8 cellular contexts compared by ENCODE assay signal in the genomic region with DNA sequence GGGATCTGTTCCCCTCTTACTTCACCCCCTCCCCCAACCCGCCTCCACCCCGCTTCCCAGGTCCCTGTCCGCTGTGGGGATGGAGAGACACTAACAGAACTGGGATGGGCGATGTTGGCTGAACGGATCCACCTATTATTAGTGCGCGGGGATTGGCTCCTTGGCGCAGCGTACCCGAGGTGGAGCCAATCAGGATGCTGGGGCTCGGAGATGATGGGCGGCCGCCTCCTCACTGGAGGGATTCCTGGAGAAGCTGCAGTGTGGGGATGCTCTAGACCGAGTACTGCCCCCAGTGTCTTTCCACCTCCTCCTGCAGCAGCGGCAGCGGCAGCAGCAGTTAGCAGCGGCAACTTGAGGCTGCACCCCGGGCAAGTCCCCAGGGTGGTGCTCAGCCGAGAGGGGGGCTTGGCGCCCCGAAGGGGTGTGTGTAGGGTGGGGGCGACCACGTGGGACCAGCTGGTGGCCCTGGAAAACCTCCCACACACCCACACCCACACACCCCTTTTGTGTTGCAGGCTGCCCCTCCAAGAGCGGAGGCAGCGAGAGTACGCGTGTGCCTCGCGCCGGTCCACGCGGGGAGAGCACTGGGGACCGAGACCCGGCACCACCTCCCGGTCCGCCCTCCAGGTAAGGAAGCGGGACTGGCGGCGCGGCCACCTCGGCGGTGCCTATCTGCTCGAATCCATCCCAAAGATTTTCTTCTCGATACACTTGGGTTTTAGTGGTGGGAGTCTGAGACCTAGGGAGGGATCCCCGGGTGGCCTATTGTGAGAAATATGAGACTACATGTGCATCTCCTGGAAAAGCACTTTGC. TPM values are rescaled to one million over a fixed set of nuclear protein-coding genes. Genes with fewer than 3 reads are reported as not detected.
DNase-seq lines count a peak whose midpoint lies in the region; ATAC-seq and TF ChIP-seq lines count a peak whose summit lies in the region.

A gene (plus strand): TSS at position 292 of the 814 bp plus-strand sequence.

- 0 to 1% (median 0%) methylated on average over 30 to 44 of the region's 45 CpGs for WGBS in ovary, 3 donors

- H3K36me3 ChIP-seq in BJ (ENCODE audit: control insufficient read depth, insufficient read depth, low read length) (no peaks in the 10 kb centered on the region), ovary (no peaks in the 10 kb centered on the region)

- H3K36me3 Mint-ChIP-seq in activated B cell treated with CpG ODN at 0.5 μM for 24 hours (ENCODE audit: low read depth) (peaks cover 3% of the 10 kb centered on the region), glutamatergic neuron (ENCODE audit: unreplicated experiment) (no peaks in the 10 kb centered on the region)
- H3K36me3 Mint-ChIP-seq in activated T-helper 2 cell treated with anti-CD3 and anti-CD28 coated beads, Interferon-gamma antibody, Interleukin-2, Interleukin-4, amounts not matched to agents 10 μg/mL and 5 μg/mL and 100 μg/mL, durations not matched to agents 14 hours and 24 hours and 36 hours (ENCODE audit: low read depth) = no peaks in the 10 kb centered on the region

- POLR2A ChIA-PET in BJ (lab: Charles Lee) (no interaction called here), activated B cell treated with CpG ODN at 0.5 μM for 24 hours (lab: Charles Lee) (interaction anchor here (0.6 to 1.3 kb wide), 2 partner anchors 24 to 124 kb away, joined by 5 to 6 read pairs; no protein-coding TSS in a partner anchor)

- no peaks in the 10 kb centered on the region for H3K9me3 ChIP-seq in ovary

- H3K4me3 Mint-ChIP-seq in activated B cell treated with CpG ODN at 0.5 μM for 24 hours (peak within 1 kb of the TSS; percentile 86), glutamatergic neuron (ENCODE audit: unreplicated experiment) (peak within 1 kb of the TSS; percentile 88)
- H3K4me3 Mint-ChIP-seq in activated T-helper 2 cell treated with anti-CD3 and anti-CD28 coated beads, Interferon-gamma antibody, Interleukin-2, Interleukin-4, amounts not matched to agents 10 μg/mL and 5 μg/mL and 100 μg/mL, durations not matched to agents 14 hours and 24 hours and 36 hours (ENCODE audit: low read depth) = no peak within 1 kb of the TSS

- no peaks in the 10 kb centered on the region for H3K4me1 ChIP-seq in ovary (ENCODE audit: insufficient read depth)

- H3K4me1 Mint-ChIP-seq in activated B cell treated with CpG ODN at 0.5 μM for 24 hours (peaks cover 23% of the 10 kb centered on the region), glutamatergic neuron (ENCODE audit: low read depth, unreplicated experiment) (peaks cover 13% of the 10 kb centered on the region)
- no peaks in the 10 kb centered on the region for H3K4me1 Mint-ChIP-seq in activated T-helper 2 cell treated with anti-CD3 and anti-CD28 coated beads, Interferon-gamma antibody, Interleukin-2, Interleukin-4, amounts not matched to agents 10 μg/mL and 5 μg/mL and 100 μg/mL, durations not matched to agents 14 hours and 24 hours and 36 hours (ENCODE audit: low read depth)

- H3K27me3 ChIP-seq in BJ (ENCODE audit: control insufficient read depth, insufficient read depth, low read length) (no peaks in the 10 kb centered on the region), ovary (no peaks in the 10 kb centered on the region)

- H3K4me3 ChIP-seq in BJ (ENCODE audit: low read depth, low read length) = peak within 1 kb of the TSS; percentile 71
- peak within 1 kb of the TSS; percentile 60 for H3K4me3 ChIP-seq in ovary

- ATAC-seq in GM21381 (IDR thresholded peaks at IDR 0.05; ENCODE audit: unreplicated experiment) (peak; percentile 29), activated B cell treated with CpG ODN at 0.5 μM for 24 hours (ENCODE audit: low read depth) (peak; percentile 66)

- H3K27me3 Mint-ChIP-seq in activated B cell treated with CpG ODN at 0.5 μM for 24 hours (peaks cover 12% of the 10 kb centered on the region), glutamatergic neuron (ENCODE audit: unreplicated experiment) (peaks cover 4% of the 10 kb centered on the region)
- peaks cover 11% of the 10 kb centered on the region for H3K27me3 Mint-ChIP-seq in activated T-helper 2 cell treated with anti-CD3 and anti-CD28 coated beads, Interferon-gamma antibody, Interleukin-2, Interleukin-4, amounts not matched to agents 10 μg/mL and 5 μg/mL and 100 μg/mL, durations not matched to agents 14 hours and 24 hours and 36 hours (ENCODE audit: low read depth)

- no peak for TF ChIP-seq EP300 in ovary (IDR thresholded peaks at IDR 0.05)

- DNase-seq in BJ (ENCODE audit: low read depth) (peak; percentile 54), NCI-H1105 treated with DMSO at 0.1 percent for 48 hours (lab: John Stamatoyannopoulos, UW) (peak; percentile 98), activated B cell treated with CpG ODN at 0.5 μM for 24 hours (peak; percentile 16), glutamatergic neuron (peak; percentile 91), ovary (peak; percentile 30 to 76 (median 76)), KG1 (lab: John Stamatoyannopoulos, UW) (no peak)
- DNase-seq in activated T-helper 2 cell treated with anti-CD3 and anti-CD28 coated beads, Interferon-gamma antibody, Interleukin-2, Interleukin-4, amounts not matched to agents 10 μg/mL and 5 μg/mL and 100 μg/mL, durations not matched to agents 14 hours and 24 hours and 36 hours (ENCODE audit: low spot score) = no peak

- CTCF ChIA-PET in BJ (lab: Yijun Ruan, JAX) = interaction anchor here (0.6 kb wide), 2 partner anchors 49 to 142 kb away, joined by 3 read pairs; no protein-coding TSS in a partner anchor
- CTCF ChIA-PET in activated B cell treated with CpG ODN at 0.5 μM for 24 hours (lab: Charles Lee) = interaction anchor here (0.6 kb wide), 1 partner anchor 31 kb away, joined by 3 read pairs; no protein-coding TSS in a partner anchor

- H3K27ac ChIP-seq in ovary = peak within 1 kb of the TSS in 1 of 2 donors; percentile 71

- intact Hi-C loops in activated B cell treated with CpG ODN at 0.5 μM for 24 hours (cut with micrococcal nuclease) = loop anchor here (1.0 kb wide), 1 partner anchor 24 kb away; no protein-coding TSS in a partner anchor
- intact Hi-C loops in ovary (cut with DNase I) = no loop called here
- intact Hi-C loops in activated T-helper 2 cell treated with anti-CD3 and anti-CD28 coated beads, Interferon-gamma antibody, Interleukin-2, Interleukin-4, amounts not matched to agents 10 μg/mL and 5 μg/mL and 100 μg/mL, durations not matched to agents 14 hours and 24 hours and 36 hours (cut with micrococcal nuclease) = no loop called here

- H3K27ac Mint-ChIP-seq in activated B cell treated with CpG ODN at 0.5 μM for 24 hours = peak within 1 kb of the TSS; percentile 76
- H3K27ac Mint-ChIP-seq in glutamatergic neuron (ENCODE audit: unreplicated experiment) = peak within 1 kb of the TSS; percentile 95
- H3K27ac Mint-ChIP-seq in activated T-helper 2 cell treated with anti-CD3 and anti-CD28 coated beads, Interferon-gamma antibody, Interleukin-2, Interleukin-4, amounts not matched to agents 10 μg/mL and 5 μg/mL and 100 μg/mL, durations not matched to agents 14 hours and 24 hours and 36 hours = no peak within 1 kb of the TSS

- TF ChIP-seq POLR2A in ovary (IDR thresholded peaks at IDR 0.05) = no peak

- H3K9me3 Mint-ChIP-seq in activated B cell treated with CpG ODN at 0.5 μM for 24 hours (no peaks in the 10 kb centered on the region), glutamatergic neuron (ENCODE audit: unreplicated experiment) (peaks cover 10% of the 10 kb centered on the region)
- H3K9me3 Mint-ChIP-seq in activated T-helper 2 cell treated with anti-CD3 and anti-CD28 coated beads, Interferon-gamma antibody, Interleukin-2, Interleukin-4, amounts not matched to agents 10 μg/mL and 5 μg/mL and 100 μg/mL, durations not matched to agents 14 hours and 24 hours and 36 hours = no peaks in the 10 kb centered on the region

- 0 out of 2 replicates have a peak, but pooled peaks have one; percentile 6 for TF ChIP-seq CTCF in BJ (IDR thresholded peaks at IDR 0.05; ENCODE audit: insufficient read depth, low read depth, low read length)
- TF ChIP-seq CTCF in activated B cell treated with CpG ODN at 0.5 μM for 24 hours (IDR thresholded peaks at IDR 0.05) = no peak
- no peak for TF ChIP-seq CTCF in glutamatergic neuron (IDR thresholded peaks at IDR 0.05; ENCODE audit: partially characterized antibody, unreplicated experiment)
- no peak for TF ChIP-seq CTCF in ovary (IDR thresholded peaks at IDR 0.05)

RNA-seq across cellular contexts. Expression of the gene that starts here (rescaled TPM):
- polyA plus RNA-seq in BJ (2011; rRNA removed) (0.70 and 1.3 TPM in 2 replicates), ovary (10 to 100 TPM in 1 of 2 donors, 1 to 10 TPM in 1; 4.2 to 11.0 TPM)
- 0.66 and 1.2 TPM in 2 replicates for polyA minus RNA-seq in BJ (2011; rRNA and poly(A)+ RNA removed)
- total RNA-seq in activated B cell treated with CpG ODN at 0.5 μM for 24 hours (0.39 and 0.49 TPM in 2 replicates), glutamatergic neuron (ENCODE audit: unreplicated experiment) (155 TPM), ovary (10 to 100 TPM in 3 of 7 donors, 1 to 10 TPM in 3, under 1 TPM in 1; 0.45 to 18.3 (median 9.7) TPM)
- not detected in 2 replicates for total RNA-seq in activated T-helper 2 cell treated with anti-CD3 and anti-CD28 coated beads, Interferon-gamma antibody, Interleukin-2, Interleukin-4, amounts not matched to agents 10 μg/mL and 5 μg/mL and 100 μg/mL, durations not matched to agents 14 hours and 24 hours and 36 hours

Comparison
In these comparisons a context has a peak if more than half of its experiments do, and no peak if none do; other contexts are left out.
1. Peak in DNase-seq and ATAC-seq in activated B cell treated with CpG ODN at 0.5 μM for 24 hours; RNA of the gene not detected or under 1 TPM.
2. DNase-seq: peak in BJ (single experiment), NCI-H1105 treated with DMSO at 0.1 percent for 48 hours (single experiment), glutamatergic neuron (single experiment) and ovary (5 of 5); none in activated T-helper 2 cell treated with anti-CD3 and anti-CD28 coated beads, Interferon-gamma antibody, Interleukin-2, Interleukin-4, amounts not matched to agents 10 μg/mL and 5 μg/mL and 100 μg/mL, durations not matched to agents 14 hours and 24 hours and 36 hours (single experiment) and KG1 (single experiment).